Comparison of ENCODE assay signal across 1 cellular context in the genomic region with DNA sequence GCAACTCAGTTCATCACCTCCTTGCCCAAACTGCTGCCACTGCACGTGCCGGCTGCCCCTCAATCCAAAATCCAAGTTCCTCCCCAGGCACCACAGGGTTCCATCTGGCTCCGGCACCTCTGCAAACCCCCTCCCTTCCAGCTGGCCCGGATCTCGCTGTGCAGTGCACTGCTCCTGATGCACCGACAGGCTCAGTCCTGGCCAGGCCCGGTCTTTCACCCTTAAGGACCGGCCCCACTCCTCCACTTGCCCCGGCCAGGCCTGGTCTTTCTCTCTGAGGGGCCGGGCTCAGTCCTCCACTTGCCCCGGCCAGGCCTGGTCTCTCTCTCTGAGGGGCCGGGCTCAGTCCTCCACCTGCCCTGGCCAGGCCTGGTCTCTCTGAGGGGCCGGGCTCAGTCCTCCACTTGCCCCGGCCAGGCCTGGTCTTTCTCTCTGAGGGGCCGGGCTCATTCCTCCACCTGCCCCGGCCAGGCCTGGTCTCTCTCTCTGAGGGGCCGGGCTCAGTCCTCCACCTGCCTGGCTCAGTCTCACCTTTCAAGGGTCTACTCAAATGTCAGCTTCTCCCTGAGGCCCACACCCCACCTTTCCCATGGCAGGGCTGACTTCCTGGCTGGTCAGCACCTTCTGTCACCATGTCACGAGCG.
TF ChIP-seq lines count a peak whose summit lies in the region.

No MANE protein-coding gene starts in this region.

TF ChIP-seq in HepG2, 621 proteins besides CTCF, POLR2A, EP300 and RAD21:
- TF ChIP-seq AGO2 (optimal IDR thresholded peaks at IDR 0.05; ENCODE audit: low read depth, low read length) (peak; percentile 79), RBFOX2 (IDR thresholded peaks at IDR 0.05; ENCODE audit: low read depth, low read length) (peak; percentile 41; the same call in 1 of the 2 replicates), RBM22 (optimal IDR thresholded peaks at IDR 0.05; ENCODE audit: low read length) (peak; percentile 49), ZFP36L2 (CRISPR knock-in tag; IDR thresholded peaks at IDR 0.05) (no peak)
